Comparison of ENCODE assay signal across 37 cellular contexts in genomic region chr5:45383985-45384384, GRCh38.
"Had no signal": no experiment of that assay in that cellular context is flagged by ENCODE, and none has a peak within 500 bp of the region (broad histone marks: within the 10 kb centered on the region; RNA-seq: fewer than 3 reads in every experiment).

No MANE protein-coding gene starts in this region.

- H3K27ac ChIP-seq: Peyer's patch, VCaP had no signal

- DNase-seq: activated B cell treated with CpG ODN at 0.5 μM for 24 hours; activated CD4-positive, alpha-beta memory T cell treated with anti-CD3 and anti-CD28 coated beads for 36 hours; activated CD4-positive, alpha-beta T cell treated with anti-CD3 and anti-CD28 coated beads for 4 hours; activated CD4-positive, alpha-beta T cell treated with anti-CD3 and anti-CD28 coated beads, Interleukin-2, amount 50 U/mL, for 1 hour; activated CD4-positive, CD25-positive, alpha-beta regulatory T cell treated with anti-CD3 and anti-CD28 coated beads, Interleukin-2, amount 50 U/mL, for 72 hours; activated CD8-positive, alpha-beta memory T cell treated with anti-CD3 and anti-CD28 coated beads, Interleukin-2, amount 50 U/mL, for 4 hours; activated effector memory CD4-positive, alpha-beta T cell treated with Interleukin-2 at 50 U/mL for 16 hours; activated naive CD4-positive, alpha-beta T cell treated with anti-CD3 and anti-CD28 coated beads, Interleukin-2, amount 10 ng/mL, durations not matched to agents 7 days and 5 days; activated naive CD8-positive, alpha-beta T cell treated with anti-CD3 and anti-CD28 coated beads, Interleukin-2, amount 50 U/mL, for 24 hours; activated T-cell treated with anti-CD3 and anti-CD28 coated beads, Interleukin-2, amount 50 U/mL, for 48 hours; anterior cingulate cortex; caudate nucleus; cerebellar nuclear complex; Karpas-422; KBM-7; NCI-H1048; NCI-H1417; NCI-H146; NCI-H187; NCI-H2029 treated with DMSO at 0.1 percent for 48 hours; NCI-H2171 treated with DMSO at 0.1 percent for 48 hours; NCI-H2227 treated with DMSO at 0.1 percent for 48 hours; NCI-H446 treated with DMSO at 0.1 percent for 48 hours; NCI-H524; NCI-H69; NK-92 treated with Interleukin-12 subunit alpha and Interleukin-12 subunit beta, amount 100 ng/mL, for 24 hours; PC-3; Peyer's patch; RPMI8226; SIG-M5; T-helper 1 cell; T-helper 2 cell; T-helper 9 cell had no signal

- H3K9me3 ChIP-seq: Peyer's patch had no signal

- H3K36me3 ChIP-seq: Peyer's patch had no signal

- ATAC-seq: activated naive CD8-positive, alpha-beta T cell treated with anti-CD3 and anti-CD28 coated beads, Interleukin-2, amount 50 U/mL, for 24 hours; PC-3; Right ventricle myocardium inferior; SK-N-SH treated with all-trans-retinoic acid at 6 μM for 48 hours had no signal

- H3K4me3 ChIP-seq: Peyer's patch had no signal

- FAIRE-seq: bronchial epithelial cell had no signal

- H3K27me3 ChIP-seq: Peyer's patch had no signal

- H3K4me1 ChIP-seq: Peyer's patch had no signal
